In genomic region chr16:50266337-50267091, GRCh38 we compare ENCODE assay signal across 8 cellular contexts. TPM values are rescaled to one million over a fixed set of nuclear protein-coding genes. Genes with fewer than 3 reads are reported as not detected.
DNase-seq lines count a peak whose midpoint lies in the region; ATAC-seq and TF ChIP-seq lines count a peak whose summit lies in the region.

TSS of gene ADCY7 (plus strand) at chr16:50266551. CDS start at chr16:50288180, 21,629 bp downstream.

- H3K4me3 Mint-ChIP-seq in natural killer cell treated with Interleukin-12 subunit alpha and Interleukin-12 subunit beta and Interleukin-15 and Interleukin-18, amount 100 ng/mL, for 72 hours = peak within 1 kb of the TSS; percentile 87

- peak; percentile 82 for ATAC-seq in HG02642 (IDR thresholded peaks at IDR 0.05; ENCODE audit: poor library complexity, unreplicated experiment)
- peak; percentile 86 to 89 for ATAC-seq in natural killer cell treated with Interleukin-12 subunit alpha and Interleukin-12 subunit beta and Interleukin-15 and Interleukin-18, amount 100 ng/mL, for 72 hours

- H3K27me3 ChIP-seq in stomach smooth muscle (ENCODE audit: control insufficient read depth in 1 of 2, insufficient read depth in 2 of 2, low read length in 2 of 2) = no peaks in the 10 kb centered on the region

- DNase-seq in GM13977 (ENCODE audit: low spot score) (peak; percentile 78), NCI-H2227 (lab: John Stamatoyannopoulos, UW; ENCODE audit: unreplicated experiment) (peak; percentile 64), epithelial cell of prostate (ENCODE audit: low read depth, low spot score) (no peak), DMS79 (lab: John Stamatoyannopoulos, UW) (no peak)
- peak; percentile 90 for DNase-seq in activated CD8-positive, alpha-beta memory T cell treated with anti-CD3 and anti-CD28 coated beads for 24 hours
- DNase-seq in natural killer cell treated with Interleukin-12 subunit alpha and Interleukin-12 subunit beta and Interleukin-15 and Interleukin-18, amount 100 ng/mL, for 72 hours (ENCODE audit: low spot score) = peak; percentile 91

- in situ Hi-C loops in GM13977 (cut with MboI; ENCODE audit: low pct_unique_long_range_greater_than_20kb, low sequenced_read_pairs, unreplicated experiment) = no loop called here

- peaks cover 18% of the 10 kb centered on the region for H3K4me1 ChIP-seq in stomach smooth muscle (ENCODE audit: control insufficient read depth, insufficient read depth, low read length)

- H3K9me3 ChIP-seq in stomach smooth muscle (ENCODE audit: control insufficient read depth in 2 of 2, low read length in 2 of 2) = no peaks in the 10 kb centered on the region

- no peaks in the 10 kb centered on the region for H3K9me3 Mint-ChIP-seq in natural killer cell treated with Interleukin-12 subunit alpha and Interleukin-12 subunit beta and Interleukin-15 and Interleukin-18, amount 100 ng/mL, for 72 hours

- H3K4me1 Mint-ChIP-seq in natural killer cell treated with Interleukin-12 subunit alpha and Interleukin-12 subunit beta and Interleukin-15 and Interleukin-18, amount 100 ng/mL, for 72 hours (ENCODE audit: low read depth in 2 of 2) = peaks cover 82 to 89% of the 10 kb centered on the region in 2 donors

- no peaks in the 10 kb centered on the region for H3K36me3 Mint-ChIP-seq in natural killer cell treated with Interleukin-12 subunit alpha and Interleukin-12 subunit beta and Interleukin-15 and Interleukin-18, amount 100 ng/mL, for 72 hours

- H3K27me3 Mint-ChIP-seq in natural killer cell treated with Interleukin-12 subunit alpha and Interleukin-12 subunit beta and Interleukin-15 and Interleukin-18, amount 100 ng/mL, for 72 hours = no peaks in the 10 kb centered on the region

- TF ChIP-seq CTCF in GM13977 (IDR thresholded peaks at IDR 0.05; ENCODE audit: extremely low read depth, insufficient read depth, missing control alignments) = no peak

- H3K27ac Mint-ChIP-seq in natural killer cell treated with Interleukin-12 subunit alpha and Interleukin-12 subunit beta and Interleukin-15 and Interleukin-18, amount 100 ng/mL, for 72 hours = peak within 1 kb of the TSS; percentile 98 to 100

- H3K4me3 ChIP-seq in stomach smooth muscle (ENCODE audit: low read length in 2 of 2) = peak within 1 kb of the TSS; percentile 49 to 60

- no peaks in the 10 kb centered on the region for H3K36me3 ChIP-seq in stomach smooth muscle (ENCODE audit: control insufficient read depth in 2 of 2, insufficient read depth in 2 of 2, low read length in 2 of 2)

- peak within 1 kb of the TSS; percentile 16 for H3K27ac ChIP-seq in epithelial cell of prostate
- H3K27ac ChIP-seq in stomach smooth muscle (ENCODE audit: low read length) = peak within 1 kb of the TSS; percentile 24

- H3K9ac ChIP-seq in stomach smooth muscle (ENCODE audit: low read length in 2 of 2) = peak within 1 kb of the TSS in 1 of 2 donors; percentile 33

RNA-seq across cellular contexts. Expression of gene ADCY7, which starts in this region (rescaled TPM):
- 100 to 1,000 TPM; 135 to 186 TPM for total RNA-seq in natural killer cell treated with Interleukin-12 subunit alpha and Interleukin-12 subunit beta and Interleukin-15 and Interleukin-18, amount 100 ng/mL, for 72 hours

Comparison
In these comparisons a context has a peak if more than half of its experiments do, and no peak if none do; other contexts are left out.
1. DNase-seq: peak in GM13977 (single experiment), NCI-H2227 (single experiment), activated CD8-positive, alpha-beta memory T cell treated with anti-CD3 and anti-CD28 coated beads for 24 hours (single experiment) and natural killer cell treated with Interleukin-12 subunit alpha and Interleukin-12 subunit beta and Interleukin-15 and Interleukin-18, amount 100 ng/mL, for 72 hours (single experiment); none in epithelial cell of prostate (single experiment) and DMS79 (single experiment).